Comparison of ENCODE assay signal across 14 cellular contexts in genomic region chr1:21902378-21903012, GRCh38. TPM values are rescaled to one million over a fixed set of nuclear protein-coding genes. Genes with fewer than 3 reads are reported as not detected.
DNase-seq lines count a peak whose midpoint lies in the region; ATAC-seq and TF ChIP-seq lines count a peak whose summit lies in the region.
"Had no signal": no experiment of that assay in that cellular context is flagged by ENCODE, and none has a peak within 500 bp of the region (broad histone marks: within the 10 kb centered on the region; RNA-seq: fewer than 3 reads in every experiment).

No MANE protein-coding gene starts in this region.

- H3K79me2 ChIP-seq in ACC112 (ENCODE audit: control insufficient read depth, insufficient read depth, low read length, unreplicated experiment) (peaks cover 65% of the 10 kb centered on the region), OCI-LY7 (ENCODE audit: insufficient read depth, low read depth, low read length) (no peaks in the 10 kb centered on the region)

- BruUV-seq in OCI-LY7 (replicated peaks; lab: Mats Ljungman, UMichigan): no TSS peak

- POLR2A ChIA-PET in OCI-LY7 (lab: Charles Lee): no interaction called here

- WGBS in psoas muscle, 3 donors: 58 to 69% (median 59%) methylated on average over 10 of the region's 10 CpGs

- ATAC-seq in psoas muscle: no peak
- no peak for ATAC-seq in stimulated activated naive CD8-positive, alpha-beta T cell treated with anti-CD3 and anti-CD28 coated beads, Interleukin-15, Interleukin-2, amounts not matched to agents 100 U/mL and 50 U/mL, for 24 hours
- ATAC-seq in activated CD4-positive, CD25-positive, alpha-beta regulatory T cell treated with anti-CD3 and anti-CD28 coated beads, Interleukin-2, amount 50 U/mL, for 24 hours: no peak
- ATAC-seq: left colon had no signal

- TF ChIP-seq CTCF in ascending aorta (IDR thresholded peaks at IDR 0.05): no peak
- no peak for TF ChIP-seq CTCF in psoas muscle (IDR thresholded peaks at IDR 0.05)
- no peak for TF ChIP-seq CTCF in OCI-LY7 (conservative IDR thresholded peaks at IDR 0.05; ENCODE audit: low read length)

- DNase-seq in ascending aorta (ENCODE audit: low spot score in 2 of 2): no peak
- DNase-seq in islet precursor cell: peak; percentile 93
- DNase-seq in psoas muscle: no peak
- no peak for DNase-seq in stimulated activated naive CD8-positive, alpha-beta T cell treated with anti-CD3 and anti-CD28 coated beads, Interleukin-15, Interleukin-2, amounts not matched to agents 100 U/mL and 50 U/mL, for 24 hours
- DNase-seq in OCI-LY7 (ENCODE audit: low spot score): no peak
- no peak for DNase-seq in H4 (ENCODE audit: low spot score)
- DNase-seq: activated CD4-positive, alpha-beta T cell treated with anti-CD3 and anti-CD28 coated beads for 4 hours; activated gamma-delta T cell treated with Interleukin-2 at 50 U/mL for 16 hours; foreskin melanocyte; NCI-H146; posterior cingulate gyrus had no signal

- H2AFZ ChIP-seq in ACC112 (ENCODE audit: low read length, unreplicated experiment): no peak overlapping the region
- H2AFZ ChIP-seq in OCI-LY7 (ENCODE audit: low read length): no peak overlapping the region

- CTCF ChIA-PET in OCI-LY7 (lab: Charles Lee; ENCODE audit: unreplicated experiment): no interaction called here

- H3K27ac ChIP-seq in ACC112 (ENCODE audit: low read depth, low read length) (peak overlapping the region; percentile 59), ascending aorta (peak overlapping the region; percentile 94 to 96), psoas muscle (peak overlapping the region; percentile 63), OCI-LY7 (ENCODE audit: low read depth, low read length, poor library complexity, severe bottlenecking) (no peak overlapping the region)

- no peak overlapping the region for H3K4me2 ChIP-seq in OCI-LY7 (ENCODE audit: low read length)

- intact Hi-C loops in ascending aorta (cut with DNase I) (loop anchor here (10.0 kb wide), 1 partner anchor 1662 kb away; no protein-coding TSS in a partner anchor), psoas muscle (cut with DNase I) (loop anchor here in 1 of 2 donors (5.0 kb wide), 1 partner anchor 35 kb away; the partner anchor contains the start of gene HSPG2), OCI-LY7 (cut with micrococcal nuclease; ENCODE audit: unreplicated experiment) (no loop called here)

- H3K9me2 ChIP-seq in OCI-LY7 (ENCODE audit: insufficient read depth, low read length): no peaks in the 10 kb centered on the region

- H3K4me3 ChIP-seq in ACC112 (ENCODE audit: low read depth, low read length) (no peak overlapping the region), ascending aorta (no peak overlapping the region), psoas muscle (no peak overlapping the region), OCI-LY7 (ENCODE audit: low read depth, low read length, poor library complexity, severe bottlenecking) (no peak overlapping the region)

- no peaks in the 10 kb centered on the region for H4K20me1 ChIP-seq in OCI-LY7 (ENCODE audit: insufficient read depth, low read length)

- H3K4me1 ChIP-seq in ACC112 (ENCODE audit: control insufficient read depth, insufficient read depth, low read length, unreplicated experiment) (peaks cover 94% of the 10 kb centered on the region), ascending aorta (peaks cover 71 to 96% of the 10 kb centered on the region in 2 donors), psoas muscle (peaks cover 67% of the 10 kb centered on the region), OCI-LY7 (ENCODE audit: insufficient read depth, low read length, poor library complexity, severe bottlenecking) (no peaks in the 10 kb centered on the region)

- H3K36me3 ChIP-seq in ACC112 (ENCODE audit: insufficient read depth, low read length): 0 out of 2 replicates have a peak, but pooled peaks cover 4% of the 10 kb centered on the region
- no peaks in the 10 kb centered on the region for H3K36me3 ChIP-seq in ascending aorta
- H3K36me3 ChIP-seq in psoas muscle (ENCODE audit: insufficient read depth in 1 of 2, low read depth in 1 of 2): no peaks in the 10 kb centered on the region
- H3K36me3 ChIP-seq in OCI-LY7 (ENCODE audit: insufficient read depth, low read length): no peaks in the 10 kb centered on the region

- H3K27me3 ChIP-seq in ACC112 (ENCODE audit: insufficient read depth, low read length) (no peaks in the 10 kb centered on the region), ascending aorta (no peaks in the 10 kb centered on the region), psoas muscle (ENCODE audit: insufficient read depth in 3 of 3, low read length in 2 of 3) (no peaks in the 10 kb centered on the region)

- H3K9me3 ChIP-seq in ascending aorta: no peaks in the 10 kb centered on the region
- H3K9me3 ChIP-seq in psoas muscle: no peaks in the 10 kb centered on the region
- no peaks in the 10 kb centered on the region for H3K9me3 ChIP-seq in OCI-LY7 (ENCODE audit: low read length)

RNA-seq across cellular contexts. Expression of gene HSPG2, which starts 34.6 kb away (rescaled TPM):
- 1,294 TPM for total RNA-seq in ascending aorta
- total RNA-seq in psoas muscle: 100 to 1,000 TPM; 102 to 168 (median 135) TPM
- 10 to 100 TPM; 24.5 to 74.8 (median 43.8) TPM for polyA plus RNA-seq in psoas muscle
- 1.2 and 1.6 TPM in 2 replicates for total RNA-seq in OCI-LY7 (2014; rRNA removed; shearing (Covaris generic))
- 3.5 and 4.7 TPM in 2 replicates for total RNA-seq in OCI-LY7 (2022)
- 7.9 and 8.9 TPM in 2 replicates for total RNA-seq in H4 (2014; rRNA removed; shearing (Covaris generic))

Comparison
In these comparisons a context has a peak if more than half of its experiments do, and no peak if none do; other contexts are left out.
1. RNA of gene HSPG2, which starts 34.6 kb away (total RNA-seq): 1,294 TPM in ascending aorta (single experiment) and 102 to 168 TPM in psoas muscle; 7.9 to 8.9 TPM in H4 and 1.2 to 4.7 TPM in OCI-LY7; every median in the first group is over 10 times any median in the second.